Comparison of ENCODE assay signal across 18 cellular contexts in the genomic region with DNA sequence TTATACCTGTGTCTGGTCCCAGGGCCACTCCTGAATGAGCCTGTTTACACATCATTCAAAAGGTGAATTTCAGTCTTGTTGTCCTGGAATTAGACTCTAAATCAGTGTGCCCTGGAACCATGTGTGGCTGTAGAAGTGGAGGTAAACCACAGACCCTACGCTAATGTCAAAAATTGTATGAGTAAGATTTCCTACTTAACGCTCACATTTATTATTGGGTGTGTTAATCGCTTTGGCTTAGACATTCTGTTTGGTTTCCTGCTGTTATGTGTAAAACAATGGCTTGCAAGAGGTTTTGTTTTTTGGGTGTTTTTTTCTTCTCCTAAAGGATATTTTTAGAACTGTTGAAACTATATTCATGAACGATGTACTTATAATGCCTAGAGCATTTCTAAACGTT. TPM values are rescaled to one million over a fixed set of nuclear protein-coding genes. Genes with fewer than 3 reads are reported as not detected.
DNase-seq lines count a peak whose midpoint lies in the region; ATAC-seq and TF ChIP-seq lines count a peak whose summit lies in the region.
"Had no signal": no experiment of that assay in that cellular context is flagged by ENCODE, and none has a peak within 500 bp of the region (broad histone marks: within the 10 kb centered on the region; RNA-seq: fewer than 3 reads in every experiment).

No MANE protein-coding gene starts in this region.

- H3K27ac Mint-ChIP-seq in activated CD8-positive, alpha-beta T cell treated with anti-CD3 and anti-CD28 coated beads for 36 hours, result no peak overlapping the region
- H3K27ac Mint-ChIP-seq in activated CD8-positive, alpha-beta T cell treated with anti-CD3 and anti-CD28 coated beads, Interleukin-2, amount 10 ng/mL, durations not matched to agents 7 days and 5 days, result no peak overlapping the region
- H3K27ac Mint-ChIP-seq in effector memory CD8-positive, alpha-beta T cell, result peak overlapping the region; percentile 72 to 79
- H3K27ac Mint-ChIP-seq: activated naive CD4-positive, alpha-beta T cell treated with anti-CD3 and anti-CD28 coated beads, Interleukin-2, amount 50 U/mL, for 24 hours; T-helper 2 cell treated with Interferon-gamma antibody and Interleukin-4, amounts not matched to agents 5 μg/mL and 100 μg/mL, for 36 hours had no signal

- H3K27me3 Mint-ChIP-seq in activated CD8-positive, alpha-beta T cell treated with anti-CD3 and anti-CD28 coated beads for 36 hours, result no peaks in the 10 kb centered on the region
- peaks cover 6% of the 10 kb centered on the region for H3K27me3 Mint-ChIP-seq in activated CD8-positive, alpha-beta T cell treated with anti-CD3 and anti-CD28 coated beads, Interleukin-2, amount 10 ng/mL, durations not matched to agents 7 days and 5 days (ENCODE audit: low read depth)
- H3K27me3 Mint-ChIP-seq in effector memory CD8-positive, alpha-beta T cell, result no peaks in the 10 kb centered on the region

- H3K9me3 ChIP-seq in gastrocnemius medialis, result no peaks in the 10 kb centered on the region
- H3K9me3 ChIP-seq: neutrophil, Peyer's patch had no signal

- H3K36me3 ChIP-seq in gastrocnemius medialis, result no peaks in the 10 kb centered on the region
- H3K36me3 ChIP-seq: neutrophil, Peyer's patch had no signal

- no peak for DNase-seq in activated CD8-positive, alpha-beta T cell treated with anti-CD3 and anti-CD28 coated beads for 36 hours
- no peak for DNase-seq in activated CD8-positive, alpha-beta T cell treated with anti-CD3 and anti-CD28 coated beads, Interleukin-2, amount 10 ng/mL, durations not matched to agents 7 days and 5 days
- DNase-seq in NB4 (ENCODE audit: low read depth) (peak; percentile 36), gastrocnemius medialis (no peak)
- no peak for DNase-seq in effector memory CD8-positive, alpha-beta T cell
- DNase-seq: glutamatergic neuron; NCI-H2029; Peyer's patch; stimulated activated CD4-positive, alpha-beta T cell treated with anti-CD3 and anti-CD28 coated beads, Interleukin-15, amount 100 ng/mL, for 24 hours had no signal

- CTCF ChIA-PET in activated CD8-positive, alpha-beta T cell treated with anti-CD3 and anti-CD28 coated beads for 36 hours (lab: Charles Lee), result interaction anchor here (1.1 to 3.4 kb wide), 2 partner anchors 20 to 570 kb away, joined by 3 to 12 read pairs; a partner anchor contains a TSS
- CTCF ChIA-PET in activated CD8-positive, alpha-beta T cell treated with anti-CD3 and anti-CD28 coated beads, Interleukin-2, amount 10 ng/mL, durations not matched to agents 7 days and 5 days (lab: Charles Lee), result interaction anchor here (1.5 to 1.6 kb wide), 2 partner anchors 13 to 20 kb away, joined by 3 to 5 read pairs; a partner anchor contains a TSS

- no peak overlapping the region for H3K4me3 ChIP-seq in NB4 (ENCODE audit: low read depth, low read length)
- no peak overlapping the region for H3K4me3 ChIP-seq in gastrocnemius medialis
- H3K4me3 ChIP-seq: coronary artery, Peyer's patch had no signal

- ATAC-seq in activated CD8-positive, alpha-beta T cell treated with anti-CD3 and anti-CD28 coated beads for 36 hours, result peak; percentile 41
- no peak for ATAC-seq in activated CD8-positive, alpha-beta T cell treated with anti-CD3 and anti-CD28 coated beads, Interleukin-2, amount 10 ng/mL, durations not matched to agents 7 days and 5 days
- ATAC-seq in effector memory CD8-positive, alpha-beta T cell (replicated peaks), result peak; percentile 17
- no peak for ATAC-seq in gastrocnemius medialis
- no peak for ATAC-seq in GM21447 (IDR thresholded peaks at IDR 0.05; ENCODE audit: unreplicated experiment)
- ATAC-seq in activated CD4-positive, CD25-positive, alpha-beta regulatory T cell treated with anti-CD3 and anti-CD28 coated beads, Interleukin-2, amount 50 U/mL, for 24 hours, result no peak
- ATAC-seq in GM19328 (IDR thresholded peaks at IDR 0.05; ENCODE audit: unreplicated experiment), result no peak
- ATAC-seq: HepG2, left lobe of liver had no signal

- no peak for TF ChIP-seq CTCF in activated CD8-positive, alpha-beta T cell treated with anti-CD3 and anti-CD28 coated beads for 36 hours (IDR thresholded peaks at IDR 0.05)
- TF ChIP-seq CTCF in NB4 (IDR thresholded peaks at IDR 0.05; ENCODE audit: low read depth, low read length) (no peak), gastrocnemius medialis (IDR thresholded peaks at IDR 0.05 in 4 of 5, conservative IDR thresholded peaks at IDR 0.05 in 1 of 5) (no peak)

- TF ChIP-seq POLR2A in NB4 (IDR thresholded peaks at IDR 0.05; ENCODE audit: extremely low read depth, insufficient read length), result no peak
- no peak for TF ChIP-seq POLR2A in gastrocnemius medialis (IDR thresholded peaks at IDR 0.05)

- POLR2A ChIA-PET in activated CD8-positive, alpha-beta T cell treated with anti-CD3 and anti-CD28 coated beads for 36 hours (lab: Charles Lee), result no interaction called here
- POLR2A ChIA-PET in activated CD8-positive, alpha-beta T cell treated with anti-CD3 and anti-CD28 coated beads, Interleukin-2, amount 10 ng/mL, durations not matched to agents 7 days and 5 days (lab: Charles Lee), result no interaction called here

- H3K4me1 Mint-ChIP-seq in activated CD8-positive, alpha-beta T cell treated with anti-CD3 and anti-CD28 coated beads for 36 hours (ENCODE audit: low read depth), result peaks cover 46% of the 10 kb centered on the region
- peaks cover 33% of the 10 kb centered on the region for H3K4me1 Mint-ChIP-seq in activated CD8-positive, alpha-beta T cell treated with anti-CD3 and anti-CD28 coated beads, Interleukin-2, amount 10 ng/mL, durations not matched to agents 7 days and 5 days (ENCODE audit: low read depth)
- peaks cover 52 to 71% of the 10 kb centered on the region in 2 donors for H3K4me1 Mint-ChIP-seq in effector memory CD8-positive, alpha-beta T cell (ENCODE audit: low read depth in 2 of 2)

- intact Hi-C loops in activated CD8-positive, alpha-beta T cell treated with anti-CD3 and anti-CD28 coated beads for 36 hours (cut with micrococcal nuclease), result no loop called here
- intact Hi-C loops in gastrocnemius medialis (cut with DNase I; ENCODE audit: low total_unique reads), result no loop called here

- H3K36me3 Mint-ChIP-seq in activated CD8-positive, alpha-beta T cell treated with anti-CD3 and anti-CD28 coated beads for 36 hours (ENCODE audit: low read depth), result no peaks in the 10 kb centered on the region
- no peaks in the 10 kb centered on the region for H3K36me3 Mint-ChIP-seq in activated CD8-positive, alpha-beta T cell treated with anti-CD3 and anti-CD28 coated beads, Interleukin-2, amount 10 ng/mL, durations not matched to agents 7 days and 5 days (ENCODE audit: low read depth)
- H3K36me3 Mint-ChIP-seq in effector memory CD8-positive, alpha-beta T cell (ENCODE audit: insufficient read depth), result peaks cover 3% of the 10 kb centered on the region
- H3K36me3 Mint-ChIP-seq: activated naive CD4-positive, alpha-beta T cell treated with anti-CD3 and anti-CD28 coated beads, Interleukin-2, amount 50 U/mL, for 24 hours had no signal

- in situ Hi-C loops in gastrocnemius medialis (cut with MboI; ENCODE audit: low sequenced_read_pairs in 4 of 4), result no loop called here

- H3K4me1 ChIP-seq in gastrocnemius medialis, result peaks cover 57 to 72% of the 10 kb centered on the region in 2 donors

- H3K27me3 ChIP-seq in gastrocnemius medialis, result no peaks in the 10 kb centered on the region
- H3K27me3 ChIP-seq: neutrophil, Peyer's patch had no signal

- no peak overlapping the region for H3K4me3 Mint-ChIP-seq in activated CD8-positive, alpha-beta T cell treated with anti-CD3 and anti-CD28 coated beads for 36 hours
- H3K4me3 Mint-ChIP-seq in activated CD8-positive, alpha-beta T cell treated with anti-CD3 and anti-CD28 coated beads, Interleukin-2, amount 10 ng/mL, durations not matched to agents 7 days and 5 days, result no peak overlapping the region
- H3K4me3 Mint-ChIP-seq in effector memory CD8-positive, alpha-beta T cell, result peak overlapping the region; percentile 40 to 53
- H3K4me3 Mint-ChIP-seq: activated naive CD4-positive, alpha-beta T cell treated with anti-CD3 and anti-CD28 coated beads, Interleukin-2, amount 50 U/mL, for 24 hours; T-helper 2 cell treated with Interferon-gamma antibody and Interleukin-4, amounts not matched to agents 5 μg/mL and 100 μg/mL, for 36 hours had no signal

- peak overlapping the region; percentile 53 to 85 (median 64) for H3K27ac ChIP-seq in gastrocnemius medialis
- H3K27ac ChIP-seq: neutrophil had no signal

- no peaks in the 10 kb centered on the region for H3K9me3 Mint-ChIP-seq in activated CD8-positive, alpha-beta T cell treated with anti-CD3 and anti-CD28 coated beads for 36 hours
- H3K9me3 Mint-ChIP-seq in activated CD8-positive, alpha-beta T cell treated with anti-CD3 and anti-CD28 coated beads, Interleukin-2, amount 10 ng/mL, durations not matched to agents 7 days and 5 days (ENCODE audit: insufficient read depth), result no peaks in the 10 kb centered on the region
- no peaks in the 10 kb centered on the region for H3K9me3 Mint-ChIP-seq in effector memory CD8-positive, alpha-beta T cell
- H3K9me3 Mint-ChIP-seq: activated naive CD4-positive, alpha-beta T cell treated with anti-CD3 and anti-CD28 coated beads, Interleukin-2, amount 50 U/mL, for 24 hours; T-helper 2 cell treated with Interferon-gamma antibody and Interleukin-4, amounts not matched to agents 5 μg/mL and 100 μg/mL, for 36 hours had no signal

RNA-seq across cellular contexts. Expression of a gene that starts 19.3 kb away (rescaled TPM):
- 1 to 10 TPM; 3.1 to 3.6 TPM for total RNA-seq in activated CD8-positive, alpha-beta T cell treated with anti-CD3 and anti-CD28 coated beads for 36 hours
- total RNA-seq in activated CD8-positive, alpha-beta T cell treated with anti-CD3 and anti-CD28 coated beads, Interleukin-2, amount 10 ng/mL, durations not matched to agents 7 days and 5 days, result 1 to 10 TPM in 1 of 2 experiments, under 1 TPM in 1; 0.63 to 1.5 TPM
- 10 to 100 TPM in 1 of 4 donors, 1 to 10 TPM in 3; 4.1 to 10.0 (median 7.6) TPM for total RNA-seq in gastrocnemius medialis

Comparison
In these comparisons a context has a peak if more than half of its experiments do, and no peak if none do; other contexts are left out.
1. ATAC-seq: peak in activated CD8-positive, alpha-beta T cell treated with anti-CD3 and anti-CD28 coated beads for 36 hours (single experiment) and effector memory CD8-positive, alpha-beta T cell (single experiment); none in activated CD8-positive, alpha-beta T cell treated with anti-CD3 and anti-CD28 coated beads, Interleukin-2, amount 10 ng/mL, durations not matched to agents 7 days and 5 days (single experiment), gastrocnemius medialis (0 of 2), GM21447 (single experiment), activated CD4-positive, CD25-positive, alpha-beta regulatory T cell treated with anti-CD3 and anti-CD28 coated beads, Interleukin-2, amount 50 U/mL, for 24 hours (0 of 2) and GM19328 (single experiment).
2. H3K27ac Mint-ChIP-seq: peak in effector memory CD8-positive, alpha-beta T cell (2 of 2); none in activated CD8-positive, alpha-beta T cell treated with anti-CD3 and anti-CD28 coated beads for 36 hours (single experiment) and activated CD8-positive, alpha-beta T cell treated with anti-CD3 and anti-CD28 coated beads, Interleukin-2, amount 10 ng/mL, durations not matched to agents 7 days and 5 days (single experiment).
3. H3K4me3 Mint-ChIP-seq: peak in effector memory CD8-positive, alpha-beta T cell (2 of 2); none in activated CD8-positive, alpha-beta T cell treated with anti-CD3 and anti-CD28 coated beads for 36 hours (single experiment) and activated CD8-positive, alpha-beta T cell treated with anti-CD3 and anti-CD28 coated beads, Interleukin-2, amount 10 ng/mL, durations not matched to agents 7 days and 5 days (single experiment).